In the genomic region with DNA sequence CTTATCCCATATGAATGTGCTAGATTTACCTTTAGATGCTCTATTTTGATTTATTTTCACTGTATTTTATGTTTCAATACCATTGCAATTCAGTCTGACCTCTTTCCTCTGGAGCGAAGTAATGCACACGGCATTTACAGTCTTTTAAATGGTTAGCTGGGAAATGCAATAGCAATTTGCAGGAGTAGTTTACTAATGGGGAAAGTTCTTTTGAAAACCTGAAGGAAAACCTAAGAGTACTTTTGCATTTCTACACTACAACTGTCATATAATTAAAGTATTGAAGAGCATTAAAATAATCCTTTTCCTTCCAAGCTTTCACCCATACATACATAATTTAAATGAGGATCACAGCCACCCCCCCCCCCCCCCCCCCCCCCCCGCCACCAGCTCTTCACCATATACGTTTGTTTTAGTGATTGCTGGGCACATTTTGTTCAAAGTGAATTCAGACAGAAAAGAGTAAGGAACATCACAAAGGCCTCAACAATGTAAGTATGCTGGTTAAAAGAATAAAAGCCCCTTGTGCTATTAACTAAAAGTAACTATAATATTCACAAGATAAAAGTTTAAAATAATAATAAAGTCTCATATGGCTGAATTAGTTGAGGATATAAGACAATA, we compare ENCODE assay signal across 15 cellular contexts. TPM values are rescaled to one million over a fixed set of nuclear protein-coding genes. Genes with fewer than 3 reads are reported as not detected.
DNase-seq lines count a peak whose midpoint lies in the region; ATAC-seq and TF ChIP-seq lines count a peak whose summit lies in the region.
"Had no signal": no experiment of that assay in that cellular context is flagged by ENCODE, and none has a peak within 500 bp of the region (broad histone marks: within the 10 kb centered on the region; RNA-seq: fewer than 3 reads in every experiment).

No MANE protein-coding gene starts in this region.

- TF ChIP-seq CTCF in GM23338 (conservative IDR thresholded peaks at IDR 0.05; ENCODE audit: low read depth in 2 of 2) (no peak), hepatocyte (IDR thresholded peaks at IDR 0.05; ENCODE audit: poor library complexity) (no peak), sigmoid colon (IDR thresholded peaks at IDR 0.05) (no peak), endothelial cell (IDR thresholded peaks at IDR 0.05; ENCODE audit: unreplicated experiment) (no peak)

- H3K27ac ChIP-seq in GM23338 (ENCODE audit: low read depth) (no peak overlapping the region), hepatocyte (peak overlapping the region; percentile 95), sigmoid colon (peak overlapping the region in 3 of 4 donors; percentile 86 to 99 (median 97))
- H3K27ac ChIP-seq: ascending aorta, coronary artery had no signal

- no peaks in the 10 kb centered on the region; the same call in 2 of the 3 replicates for H3K36me3 Mint-ChIP-seq in GM23338 (ENCODE audit: low read depth)
- peaks cover 22% of the 10 kb centered on the region for H3K36me3 Mint-ChIP-seq in endothelial cell (ENCODE audit: low read depth, unreplicated experiment)
- H3K36me3 Mint-ChIP-seq: activated CD4-positive, alpha-beta memory T cell treated with anti-CD3 and anti-CD28 coated beads for 36 hours had no signal

- intact Hi-C loops in sigmoid colon (cut with DNase I) = loop anchor here (10.0 kb wide), 1 partner anchor 913 kb away; no protein-coding TSS in a partner anchor

- no peaks in the 10 kb centered on the region for H3K79me2 ChIP-seq in GM23338 (replicated peaks; ENCODE audit: insufficient read depth)
- peaks cover 33% of the 10 kb centered on the region for H3K79me2 ChIP-seq in hepatocyte

- no peak for TF ChIP-seq EP300 in sigmoid colon (IDR thresholded peaks at IDR 0.05)

- no peak for ATAC-seq in GM23338

- peaks cover 63% of the 10 kb centered on the region for H3K4me1 Mint-ChIP-seq in GM23338
- H3K4me1 Mint-ChIP-seq in endothelial cell (ENCODE audit: unreplicated experiment) = peaks cover 69% of the 10 kb centered on the region

- H3K9me3 Mint-ChIP-seq in GM23338 (no peaks in the 10 kb centered on the region; the same call in 2 of the 3 replicates), endothelial cell (ENCODE audit: unreplicated experiment) (no peaks in the 10 kb centered on the region)
- H3K9me3 Mint-ChIP-seq: activated CD4-positive, alpha-beta memory T cell treated with anti-CD3 and anti-CD28 coated beads for 36 hours; activated naive CD4-positive, alpha-beta T cell treated with anti-CD3 and anti-CD28 coated beads for 36 hours had no signal

- no peak overlapping the region for H2AFZ ChIP-seq in GM23338
- H2AFZ ChIP-seq in hepatocyte = no peak overlapping the region

- no peak for TF ChIP-seq POLR2A in sigmoid colon (IDR thresholded peaks at IDR 0.05)

- peak overlapping the region; percentile 24 for H3K4me3 ChIP-seq in GM23338
- H3K4me3 ChIP-seq in hepatocyte = no peak overlapping the region
- H3K4me3 ChIP-seq in sigmoid colon = no peak overlapping the region
- H3K4me3 ChIP-seq: ascending aorta, coronary artery, thoracic aorta had no signal

- H3K4me3 Mint-ChIP-seq in GM23338 = peak overlapping the region; percentile 32; the same call in 1 of the 3 replicates
- H3K4me3 Mint-ChIP-seq in endothelial cell (ENCODE audit: unreplicated experiment) = no peak overlapping the region
- H3K4me3 Mint-ChIP-seq: activated CD4-positive, alpha-beta memory T cell treated with anti-CD3 and anti-CD28 coated beads for 36 hours; activated naive CD4-positive, alpha-beta T cell treated with anti-CD3 and anti-CD28 coated beads for 36 hours had no signal

- no peak overlapping the region for H3K27ac Mint-ChIP-seq in GM23338
- H3K27ac Mint-ChIP-seq in endothelial cell (ENCODE audit: unreplicated experiment) = no peak overlapping the region
- H3K27ac Mint-ChIP-seq: activated CD4-positive, alpha-beta memory T cell treated with anti-CD3 and anti-CD28 coated beads for 36 hours; activated naive CD4-positive, alpha-beta T cell treated with anti-CD3 and anti-CD28 coated beads for 36 hours had no signal

- H3K27me3 ChIP-seq in GM23338 (ENCODE audit: insufficient read depth) = peaks cover 39% of the 10 kb centered on the region
- peaks cover 19% of the 10 kb centered on the region for H3K27me3 ChIP-seq in hepatocyte
- peaks cover 0 to 6% (median 0%) of the 10 kb centered on the region in 3 donors for H3K27me3 ChIP-seq in sigmoid colon
- H3K27me3 ChIP-seq: ascending aorta had no signal

- no peaks in the 10 kb centered on the region for H3K9me2 ChIP-seq in GM23338 (ENCODE audit: insufficient read depth)
- H3K9me2 ChIP-seq in hepatocyte (replicated peaks; ENCODE audit: insufficient read depth) = no peaks in the 10 kb centered on the region

- WGBS in hepatocyte (ENCODE audit: low lambda C conversion rate, missing lambda C conversion rate) = 57% methylated on average over 4 of the region's 4 CpGs
- WGBS in sigmoid colon, 2 donors = 80 to 82% methylated on average over 4 of the region's 4 CpGs

- peaks cover 44% of the 10 kb centered on the region for H3K27me3 Mint-ChIP-seq in GM23338 (ENCODE audit: insufficient read depth, low read depth, poor library complexity)
- peaks cover 15% of the 10 kb centered on the region for H3K27me3 Mint-ChIP-seq in endothelial cell (ENCODE audit: unreplicated experiment)

- no peaks in the 10 kb centered on the region for H4K20me1 ChIP-seq in GM23338 (replicated peaks; ENCODE audit: insufficient read depth)
- no peaks in the 10 kb centered on the region for H4K20me1 ChIP-seq in hepatocyte (ENCODE audit: insufficient read depth, poor library complexity, severe bottlenecking)

- H3K9me3 ChIP-seq in hepatocyte (ENCODE audit: low read depth) = no peaks in the 10 kb centered on the region
- no peaks in the 10 kb centered on the region for H3K9me3 ChIP-seq in sigmoid colon
- H3K9me3 ChIP-seq: ascending aorta, thoracic aorta had no signal

- H3K4me2 ChIP-seq in GM23338 (peak overlapping the region; percentile 89), hepatocyte (peak overlapping the region; percentile 87)

- no peaks in the 10 kb centered on the region for H3K36me3 ChIP-seq in GM23338 (ENCODE audit: insufficient read depth)
- no peaks in the 10 kb centered on the region for H3K36me3 ChIP-seq in hepatocyte (replicated peaks; ENCODE audit: insufficient read depth, low read depth)
- H3K36me3 ChIP-seq in sigmoid colon = no peaks in the 10 kb centered on the region
- H3K36me3 ChIP-seq: ascending aorta, thoracic aorta had no signal

- peaks cover 20% of the 10 kb centered on the region for H3F3A ChIP-seq in GM23338 (replicated peaks; ENCODE audit: low read depth)

- DNase-seq in GM23338 (ENCODE audit: low spot score) = no peak
- peak; percentile 50 for DNase-seq in NCI-H69 (lab: John Stamatoyannopoulos, UW)
- DNase-seq in hepatocyte (ENCODE audit: low spot score) = no peak
- DNase-seq in sigmoid colon = no peak
- DNase-seq in endothelial cell (ENCODE audit: low spot score) = no peak
- no peak for DNase-seq in nucleus accumbens (lab: John Stamatoyannopoulos, UW)
- no peak for DNase-seq in NCI-H2196 treated with DMSO at 0.1 percent for 48 hours (lab: John Stamatoyannopoulos, UW; ENCODE audit: unreplicated experiment)
- DNase-seq: activated CD4-positive, alpha-beta memory T cell treated with anti-CD3 and anti-CD28 coated beads for 36 hours; activated naive CD4-positive, alpha-beta T cell treated with anti-CD3 and anti-CD28 coated beads for 36 hours; activated T-cell treated with anti-CD3 and anti-CD28 coated beads, Interleukin-2, amount 50 U/mL, for 1 hour; C1 segment of cervical spinal cord; T-helper 1 cell had no signal

- H3K4me1 ChIP-seq in GM23338 (ENCODE audit: insufficient read depth) (peaks cover 63% of the 10 kb centered on the region), hepatocyte (ENCODE audit: insufficient read depth) (peaks cover 23% of the 10 kb centered on the region), sigmoid colon (peaks cover 0 to 65% (median 40%) of the 10 kb centered on the region in 4 donors)

TF ChIP-seq in GM23338, 12 proteins besides CTCF, POLR2A, EP300 and RAD21 (continues in another document):
- TF ChIP-seq EZH2phosphoT487 (IDR thresholded peaks at IDR 0.05; ENCODE audit: unreplicated experiment) (no peak), ZNF114 (CRISPR knock-in tag; IDR thresholded peaks at IDR 0.05) (no peak), JUNB (IDR thresholded peaks at IDR 0.05; ENCODE audit: unreplicated experiment) (no peak), NANOG (IDR thresholded peaks at IDR 0.05; ENCODE audit: borderline replicate concordance) (no peak)

RNA-seq across cellular contexts. Expression of gene SKIDA1, which starts 3.5 kb away (rescaled TPM):
- 2.3 and 3.5 TPM in 2 replicates for total RNA-seq in GM23338 (2014; rRNA removed; shearing (Covaris generic))
- polyA plus RNA-seq in GM23338 (2016; fragmentation: Nextera tagmentation; extraction: Ambion mirVana) = 0.94 and 1.5 TPM in 2 replicates
- 1.9 and 2.3 TPM in 2 replicates for total RNA-seq in hepatocyte
- 0.34 and 0.68 TPM in 2 replicates for polyA plus RNA-seq in hepatocyte
- total RNA-seq in sigmoid colon = 1 to 10 TPM in 3 of 4 donors, under 1 TPM in 1; 0.82 to 4.2 (median 3.4) TPM
- under 1 TPM in 1 of 3 donors, not detected in 2; 0.10 TPM for polyA plus RNA-seq in sigmoid colon
- total RNA-seq in endothelial cell (ENCODE audit: unreplicated experiment) = 5.9 TPM
- total RNA-seq: ascending aorta had no signal

RNA-seq across cellular contexts. Expression of gene MLLT10, which starts 12.0 kb away (rescaled TPM):
- 54.1 and 55.4 TPM in 2 replicates for total RNA-seq in GM23338 (2014; rRNA removed; shearing (Covaris generic))
- 26.1 and 28.8 TPM in 2 replicates for polyA plus RNA-seq in GM23338 (2016; fragmentation: Nextera tagmentation; extraction: Ambion mirVana)
- 34.9 and 61.6 TPM in 2 replicates for total RNA-seq in hepatocyte
- polyA plus RNA-seq in hepatocyte = 16.0 and 16.8 TPM in 2 replicates
- total RNA-seq in sigmoid colon = 10 to 100 TPM; 36.0 to 53.7 (median 45.1) TPM
- 10 to 100 TPM in 2 of 3 donors, 1 to 10 TPM in 1; 8.6 to 16.1 (median 10.2) TPM for polyA plus RNA-seq in sigmoid colon
- total RNA-seq in endothelial cell (ENCODE audit: unreplicated experiment) = 50.6 TPM
